Comparison of ENCODE assay signal across 15 cellular contexts in genomic region chr3:30401971-30402370, GRCh38.
DNase-seq lines count a peak whose midpoint lies in the region; ATAC-seq and TF ChIP-seq lines count a peak whose summit lies in the region.
"Had no signal": no experiment of that assay in that cellular context is flagged by ENCODE, and none has a peak within 500 bp of the region (broad histone marks: within the 10 kb centered on the region; RNA-seq: fewer than 3 reads in every experiment).

No MANE protein-coding gene starts in this region.

- H3K9me2 ChIP-seq in OCI-LY7 (ENCODE audit: insufficient read depth, low read length): no peaks in the 10 kb centered on the region

- intact Hi-C loops in activated T-helper 1 cell treated with anti-CD3 and anti-CD28 coated beads, Interleukin-12 subunit alpha, Interleukin-12 subunit beta, Interleukin-2, Interleukin-4 antibody, amounts not matched to agents 30 ng/mL and 10 ng/mL and 1 ng/mL, durations not matched to agents 14 hours and 24 hours and 36 hours (cut with micrococcal nuclease): no loop called here
- intact Hi-C loops in OCI-LY7 (cut with micrococcal nuclease; ENCODE audit: unreplicated experiment): no loop called here

- no TSS peak for BruUV-seq in OCI-LY7 (replicated peaks; lab: Mats Ljungman, UMichigan)

- H3K9me3 Mint-ChIP-seq in activated T-helper 1 cell treated with anti-CD3 and anti-CD28 coated beads, Interleukin-12 subunit alpha, Interleukin-12 subunit beta, Interleukin-2, Interleukin-4 antibody, amounts not matched to agents 30 ng/mL and 10 ng/mL and 1 ng/mL, durations not matched to agents 14 hours and 24 hours and 36 hours: peaks cover 5% of the 10 kb centered on the region

- H3K4me1 ChIP-seq in gastroesophageal sphincter: peaks cover 0 to 40% (median 13%) of the 10 kb centered on the region in 3 donors
- no peaks in the 10 kb centered on the region for H3K4me1 ChIP-seq in OCI-LY7 (ENCODE audit: insufficient read depth, low read length, poor library complexity, severe bottlenecking)

- POLR2A ChIA-PET in OCI-LY7 (lab: Charles Lee): interaction anchor here (0.5 kb wide), 1 partner anchor 160 kb away, joined by 3 read pairs; no protein-coding TSS in a partner anchor

- H3K36me3 ChIP-seq in gastroesophageal sphincter (no peaks in the 10 kb centered on the region), OCI-LY7 (ENCODE audit: insufficient read depth, low read length) (no peaks in the 10 kb centered on the region)

- CTCF ChIA-PET in OCI-LY7 (lab: Charles Lee; ENCODE audit: unreplicated experiment): no interaction called here

- no peaks in the 10 kb centered on the region for H4K20me1 ChIP-seq in OCI-LY7 (ENCODE audit: insufficient read depth, low read length)

- H3K4me3 Mint-ChIP-seq in activated T-helper 1 cell treated with anti-CD3 and anti-CD28 coated beads, Interleukin-12 subunit alpha, Interleukin-12 subunit beta, Interleukin-2, Interleukin-4 antibody, amounts not matched to agents 30 ng/mL and 10 ng/mL and 1 ng/mL, durations not matched to agents 14 hours and 24 hours and 36 hours: no peak overlapping the region
- H3K4me3 Mint-ChIP-seq: B cell had no signal

- no peaks in the 10 kb centered on the region for H3K9me3 ChIP-seq in gastroesophageal sphincter
- no peaks in the 10 kb centered on the region for H3K9me3 ChIP-seq in OCI-LY7 (ENCODE audit: low read length)
- H3K9me3 ChIP-seq: psoas muscle had no signal

- no peak overlapping the region for H3K27ac Mint-ChIP-seq in activated T-helper 1 cell treated with anti-CD3 and anti-CD28 coated beads, Interleukin-12 subunit alpha, Interleukin-12 subunit beta, Interleukin-2, Interleukin-4 antibody, amounts not matched to agents 30 ng/mL and 10 ng/mL and 1 ng/mL, durations not matched to agents 14 hours and 24 hours and 36 hours
- H3K27ac Mint-ChIP-seq: B cell had no signal

- H2AFZ ChIP-seq in OCI-LY7 (ENCODE audit: low read length): no peak overlapping the region

- ATAC-seq in gastroesophageal sphincter: peak; percentile 60
- no peak for ATAC-seq in GM18858 (IDR thresholded peaks at IDR 0.05; ENCODE audit: unreplicated experiment)
- ATAC-seq: HepG2 had no signal

- H3K4me3 ChIP-seq in astrocyte of the spinal cord (ENCODE audit: low read depth, low read length): no peak overlapping the region
- no peak overlapping the region for H3K4me3 ChIP-seq in gastroesophageal sphincter
- no peak overlapping the region for H3K4me3 ChIP-seq in OCI-LY7 (ENCODE audit: low read depth, low read length, poor library complexity, severe bottlenecking)
- H3K4me3 ChIP-seq: psoas muscle had no signal

- no peak overlapping the region for H3K4me2 ChIP-seq in OCI-LY7 (ENCODE audit: low read length)

- H3K36me3 Mint-ChIP-seq in activated T-helper 1 cell treated with anti-CD3 and anti-CD28 coated beads, Interleukin-12 subunit alpha, Interleukin-12 subunit beta, Interleukin-2, Interleukin-4 antibody, amounts not matched to agents 30 ng/mL and 10 ng/mL and 1 ng/mL, durations not matched to agents 14 hours and 24 hours and 36 hours (ENCODE audit: low read depth): no peaks in the 10 kb centered on the region

- H3K27ac ChIP-seq in gastroesophageal sphincter: peak overlapping the region in 3 of 4 donors; percentile 15 to 55 (median 43)
- H3K27ac ChIP-seq in OCI-LY7 (ENCODE audit: low read depth, low read length, poor library complexity, severe bottlenecking): no peak overlapping the region
- H3K27ac ChIP-seq: psoas muscle had no signal

- TF ChIP-seq CTCF in astrocyte of the spinal cord (IDR thresholded peaks at IDR 0.05; ENCODE audit: low read depth, low read length) (no peak), gastroesophageal sphincter (IDR thresholded peaks at IDR 0.05) (no peak), OCI-LY7 (conservative IDR thresholded peaks at IDR 0.05; ENCODE audit: low read length) (no peak)

- H3K27me3 Mint-ChIP-seq in activated T-helper 1 cell treated with anti-CD3 and anti-CD28 coated beads, Interleukin-12 subunit alpha, Interleukin-12 subunit beta, Interleukin-2, Interleukin-4 antibody, amounts not matched to agents 30 ng/mL and 10 ng/mL and 1 ng/mL, durations not matched to agents 14 hours and 24 hours and 36 hours (ENCODE audit: insufficient read depth): no peaks in the 10 kb centered on the region
- H3K27me3 Mint-ChIP-seq: B cell had no signal

- no peak for TF ChIP-seq POLR2A in gastroesophageal sphincter (IDR thresholded peaks at IDR 0.05)

- TF ChIP-seq EP300 in gastroesophageal sphincter (IDR thresholded peaks at IDR 0.05): no peak

- H3K4me1 Mint-ChIP-seq in activated T-helper 1 cell treated with anti-CD3 and anti-CD28 coated beads, Interleukin-12 subunit alpha, Interleukin-12 subunit beta, Interleukin-2, Interleukin-4 antibody, amounts not matched to agents 30 ng/mL and 10 ng/mL and 1 ng/mL, durations not matched to agents 14 hours and 24 hours and 36 hours (ENCODE audit: low read depth): peaks cover 8% of the 10 kb centered on the region

- peak; percentile 21 for DNase-seq in AG08395 (ENCODE audit: low spot score)
- peak; percentile 44 for DNase-seq in HCEC 1CT
- DNase-seq in astrocyte of the spinal cord (ENCODE audit: low read depth, low spot score): peak; percentile 20
- no peak for DNase-seq in activated T-helper 1 cell treated with anti-CD3 and anti-CD28 coated beads, Interleukin-12 subunit alpha, Interleukin-12 subunit beta, Interleukin-2, Interleukin-4 antibody, amounts not matched to agents 30 ng/mL and 10 ng/mL and 1 ng/mL, durations not matched to agents 14 hours and 24 hours and 36 hours (ENCODE audit: low spot score)
- DNase-seq in OCI-LY7 (ENCODE audit: low spot score): no peak
- no peak for DNase-seq in superior temporal gyrus (ENCODE audit: extremely low spot score)
- DNase-seq: activated CD4-positive, alpha-beta T cell treated with anti-CD3 and anti-CD28 coated beads for 4 hours; activated T-cell treated with anti-CD3 and anti-CD28 coated beads, Interleukin-2, amount 50 U/mL, for 1 hour; aorta; DMS79 treated with DMSO at 0.1 percent for 48 hours; psoas muscle had no signal

- H3K79me2 ChIP-seq in OCI-LY7 (ENCODE audit: insufficient read depth, low read depth, low read length): no peaks in the 10 kb centered on the region

- in situ Hi-C loops in astrocyte of the spinal cord (cut with HindIII; ENCODE audit: low sequenced_read_pairs): no loop called here

- no peaks in the 10 kb centered on the region for H3K27me3 ChIP-seq in gastroesophageal sphincter

Comparison
In these comparisons a context has a peak if more than half of its experiments do, and no peak if none do; other contexts are left out.
1. DNase-seq: peak in AG08395 (single experiment), HCEC 1CT (single experiment) and astrocyte of the spinal cord (single experiment); none in activated T-helper 1 cell treated with anti-CD3 and anti-CD28 coated beads, Interleukin-12 subunit alpha, Interleukin-12 subunit beta, Interleukin-2, Interleukin-4 antibody, amounts not matched to agents 30 ng/mL and 10 ng/mL and 1 ng/mL, durations not matched to agents 14 hours and 24 hours and 36 hours (single experiment), OCI-LY7 (single experiment) and superior temporal gyrus (single experiment).